In the genomic region with DNA sequence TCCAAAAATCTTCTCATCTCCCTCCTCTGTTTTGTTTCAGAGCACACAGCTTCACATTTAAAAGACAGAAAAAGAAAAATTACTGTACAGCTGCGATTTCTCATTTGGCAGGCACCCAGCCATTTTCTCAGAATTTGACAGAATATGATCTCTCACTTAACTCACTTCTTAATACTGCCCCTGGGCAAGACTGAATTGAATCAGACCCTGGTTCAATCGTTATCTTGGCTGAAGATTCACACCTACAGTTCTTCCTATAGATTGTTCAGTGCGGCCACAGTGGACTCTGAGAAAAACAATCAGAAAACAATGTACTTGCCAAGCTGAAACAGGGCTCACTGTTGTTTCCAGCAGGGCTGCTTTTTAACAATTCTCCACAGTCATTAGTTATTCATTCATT, we compare ENCODE assay signal across 22 cellular contexts.
"Had no signal": no experiment of that assay in that cellular context is flagged by ENCODE, and none has a peak within 500 bp of the region (broad histone marks: within the 10 kb centered on the region; RNA-seq: fewer than 3 reads in every experiment).

No MANE protein-coding gene starts in this region.

- DNase-seq: hypothalamus; immature natural killer cell; left ventricle myocardium inferior; mesenchymal stem cell; naive B cell; natural killer cell; nephron progenitor cell; occipital lobe; ovary; right lobe of liver; stimulated activated CD4-positive, alpha-beta T cell treated with anti-CD3 and anti-CD28 coated beads, Interleukin-12 subunit alpha, Interleukin-12 subunit beta, amount 100 ng/mL, for 4 hours; stimulated activated CD4-positive, alpha-beta T cell treated with anti-CD3 and anti-CD28 coated beads, Interleukin-15, amount 100 ng/mL, for 24 hours; stimulated activated CD4-positive, alpha-beta T cell treated with anti-CD3 and anti-CD28 coated beads, Interleukin-2, amount 100 ng/mL, for 24 hours; stimulated activated CD4-positive, alpha-beta T cell treated with anti-CD3 and anti-CD28 coated beads, Interleukin-4, amount 100 ng/mL, for 1 hour; stimulated activated naive CD4-positive, alpha-beta T cell; uterus had no signal

- H3K4me1 ChIP-seq: left ventricle myocardium inferior, neural progenitor cell, right atrium auricular region, right lobe of liver, uterus had no signal

- H2AFZ ChIP-seq: neural progenitor cell had no signal

- H3K27ac ChIP-seq: left ventricle myocardium inferior, neural progenitor cell, neutrophil, ovary, right atrium auricular region, right lobe of liver, skin epidermis, tibial nerve, uterus had no signal

- ATAC-seq: natural killer cell, right lobe of liver had no signal

- H3K9ac ChIP-seq: neural progenitor cell had no signal

- H3K36me3 ChIP-seq: left ventricle myocardium inferior, neural progenitor cell, neutrophil, ovary, right atrium auricular region, right lobe of liver, tibial nerve, uterus had no signal

- H3K9me3 ChIP-seq: left ventricle myocardium inferior, neutrophil, ovary, right atrium auricular region, right lobe of liver, tibial nerve, uterus had no signal

- H3K27me3 ChIP-seq: neural progenitor cell, neutrophil, ovary, right atrium auricular region, right lobe of liver, tibial nerve, uterus had no signal

- H3K4me2 ChIP-seq: neural progenitor cell had no signal

- FAIRE-seq: islet of Langerhans had no signal

- H3K4me3 ChIP-seq: left ventricle myocardium inferior, neural progenitor cell, ovary, right atrium auricular region, right lobe of liver, skin epidermis, tibial nerve, uterus had no signal
